Comparison of ENCODE assay signal across 9 cellular contexts in genomic region chr1:10796029-10796944, GRCh38. TPM values are rescaled to one million over a fixed set of nuclear protein-coding genes. Genes with fewer than 3 reads are reported as not detected.
DNase-seq lines count a peak whose midpoint lies in the region; ATAC-seq and TF ChIP-seq lines count a peak whose summit lies in the region.
"Had no signal": no experiment of that assay in that cellular context is flagged by ENCODE, and none has a peak within 500 bp of the region (broad histone marks: within the 10 kb centered on the region; RNA-seq: fewer than 3 reads in every experiment).

TSS of gene CASZ1 (minus strand) at chr1:10796646. CDS start at chr1:10693889, 102,757 bp downstream.

- no peaks in the 10 kb centered on the region for H3K9me3 ChIP-seq in heart left ventricle
- no peaks in the 10 kb centered on the region for H3K9me3 ChIP-seq in osteoblast (ENCODE audit: low read depth, low read length)

- H3K4me3 ChIP-seq in heart left ventricle: peak within 1 kb of the TSS; percentile 50 to 95 (median 76)
- peak within 1 kb of the TSS; percentile 72 for H3K4me3 ChIP-seq in osteoblast (ENCODE audit: insufficient read depth, low read length)

- peak within 1 kb of the TSS; percentile 64 for H3K4me2 ChIP-seq in osteoblast (ENCODE audit: insufficient read depth, low read length)

- peak; percentile 39 to 71 (median 62) for ATAC-seq in heart left ventricle
- no peak for ATAC-seq in HG03442 (IDR thresholded peaks at IDR 0.05; ENCODE audit: unreplicated experiment)

- peak within 1 kb of the TSS; percentile 76 to 98 (median 92) for H3K27ac ChIP-seq in heart left ventricle
- H3K27ac ChIP-seq in osteoblast (ENCODE audit: low read depth, low read length): no peak within 1 kb of the TSS

- WGBS in heart left ventricle, 4 donors: 0 to 1% (median 1%) methylated on average over 16 to 88 of the region's 88 CpGs

- no peaks in the 10 kb centered on the region for H3K9me3 Mint-ChIP-seq in activated CD4-positive, alpha-beta T cell treated with anti-CD3 and anti-CD28 coated beads, Interleukin-2, amount 10 ng/mL, durations not matched to agents 24 days and 14 days

- DNase-seq in activated CD4-positive, alpha-beta T cell treated with anti-CD3 and anti-CD28 coated beads, Interleukin-2, amount 10 ng/mL, durations not matched to agents 24 days and 14 days: no peak
- no peak for DNase-seq in activated CD4-positive, alpha-beta T cell treated with anti-CD3 and anti-CD28 coated beads, Interleukin-2, amount 50 U/mL, for 1 hour
- DNase-seq in NCI-H2171 treated with DMSO at 0.1 percent for 48 hours (lab: John Stamatoyannopoulos, UW) (peak; percentile 94), amniotic epithelial cell (ENCODE audit: low read depth) (peak; percentile 84), heart left ventricle (peak; percentile 83 to 90 (median 85)), osteoblast (ENCODE audit: insufficient read length, low spot score, missing footprints) (peak; percentile 100)
- no peak for DNase-seq in stimulated activated CD4-positive, alpha-beta T cell treated with anti-CD3 and anti-CD28 coated beads, Interleukin-1b, Interleukin-23, amount 100 ng/mL, for 48 hours
- DNase-seq: DND-41 had no signal

- intact Hi-C loops in activated CD4-positive, alpha-beta T cell treated with anti-CD3 and anti-CD28 coated beads, Interleukin-2, amount 10 ng/mL, durations not matched to agents 24 days and 14 days (cut with micrococcal nuclease): loop anchor here (10.0 kb wide), 1 partner anchor 281 kb away; no protein-coding TSS in a partner anchor
- intact Hi-C loops in heart left ventricle (cut with DNase I): loop anchor here in 8 of 10 donors (5.0 to 10.0 kb wide), 8 partner anchors 66 to 281 kb away; no protein-coding TSS in a partner anchor

- H3K36me3 Mint-ChIP-seq in activated CD4-positive, alpha-beta T cell treated with anti-CD3 and anti-CD28 coated beads, Interleukin-2, amount 10 ng/mL, durations not matched to agents 24 days and 14 days (ENCODE audit: low read depth): peaks cover 1% of the 10 kb centered on the region

- H3K27me3 Mint-ChIP-seq in activated CD4-positive, alpha-beta T cell treated with anti-CD3 and anti-CD28 coated beads, Interleukin-2, amount 10 ng/mL, durations not matched to agents 24 days and 14 days: peaks cover 65% of the 10 kb centered on the region

- H3K27me3 ChIP-seq in heart left ventricle: peaks cover 0 to 59% (median 0%) of the 10 kb centered on the region in 9 donors
- peaks cover 79% of the 10 kb centered on the region for H3K27me3 ChIP-seq in osteoblast (ENCODE audit: insufficient read depth, low read length)

- peaks cover 2% of the 10 kb centered on the region for H4K20me1 ChIP-seq in osteoblast (ENCODE audit: insufficient read depth, low read length)

- no peaks in the 10 kb centered on the region for H3K79me2 ChIP-seq in osteoblast (ENCODE audit: insufficient read depth, low read length)

- H2AFZ ChIP-seq in osteoblast (ENCODE audit: low read length): no peak within 1 kb of the TSS

- H3K4me1 ChIP-seq in heart left ventricle (peaks cover 0 to 43% (median 11%) of the 10 kb centered on the region in 12 donors), osteoblast (ENCODE audit: insufficient read depth, low read length) (no peaks in the 10 kb centered on the region)

- peak in 1 of 2 donors; percentile 56 for TF ChIP-seq POLR2A in heart left ventricle (IDR thresholded peaks at IDR 0.05)

- no peaks in the 10 kb centered on the region for H3K36me3 ChIP-seq in heart left ventricle
- no peaks in the 10 kb centered on the region for H3K36me3 ChIP-seq in osteoblast (ENCODE audit: insufficient read depth, low read length)

- H3K27ac Mint-ChIP-seq in activated CD4-positive, alpha-beta T cell treated with anti-CD3 and anti-CD28 coated beads, Interleukin-2, amount 10 ng/mL, durations not matched to agents 24 days and 14 days: no peak within 1 kb of the TSS

- TF ChIP-seq CTCF in heart left ventricle (IDR thresholded peaks at IDR 0.05): no peak
- no peak for TF ChIP-seq CTCF in osteoblast (IDR thresholded peaks at IDR 0.05; ENCODE audit: extremely low read depth, low read depth, low read length)

- H3K4me3 Mint-ChIP-seq in activated CD4-positive, alpha-beta T cell treated with anti-CD3 and anti-CD28 coated beads, Interleukin-2, amount 10 ng/mL, durations not matched to agents 24 days and 14 days: peak within 1 kb of the TSS; percentile 85

- H3K4me1 Mint-ChIP-seq in activated CD4-positive, alpha-beta T cell treated with anti-CD3 and anti-CD28 coated beads, Interleukin-2, amount 10 ng/mL, durations not matched to agents 24 days and 14 days: peaks cover 8% of the 10 kb centered on the region

RNA-seq across cellular contexts. Expression of gene CASZ1, which starts in this region (rescaled TPM):
- 6.9 and 7.5 TPM in 2 replicates for total RNA-seq in activated CD4-positive, alpha-beta T cell treated with anti-CD3 and anti-CD28 coated beads, Interleukin-2, amount 10 ng/mL, durations not matched to agents 24 days and 14 days
- total RNA-seq in heart left ventricle: 10 to 100 TPM; 39.5 to 84.9 (median 63.2) TPM
- 10 to 100 TPM; 28.8 to 50.0 TPM for polyA plus RNA-seq in heart left ventricle
- total RNA-seq in osteoblast: 0.36 and 0.59 TPM in 2 replicates

Comparison
In these comparisons a context has a peak if more than half of its experiments do, and no peak if none do; other contexts are left out.
1. Peak in DNase-seq, H3K4me3 ChIP-seq and H3K4me2 ChIP-seq in osteoblast; RNA of the gene not detected or under 1 TPM.
2. DNase-seq: peak in NCI-H2171 treated with DMSO at 0.1 percent for 48 hours (single experiment), amniotic epithelial cell (single experiment) and heart left ventricle (5 of 5); none in activated CD4-positive, alpha-beta T cell treated with anti-CD3 and anti-CD28 coated beads, Interleukin-2, amount 10 ng/mL, durations not matched to agents 24 days and 14 days (single experiment), activated CD4-positive, alpha-beta T cell treated with anti-CD3 and anti-CD28 coated beads, Interleukin-2, amount 50 U/mL, for 1 hour (single experiment) and stimulated activated CD4-positive, alpha-beta T cell treated with anti-CD3 and anti-CD28 coated beads, Interleukin-1b, Interleukin-23, amount 100 ng/mL, for 48 hours (single experiment).